ENCODE assay signal across 12 cellular contexts in genomic region chr4:74402692-74403460, GRCh38. TPM values are rescaled to one million over a fixed set of nuclear protein-coding genes. Genes with fewer than 3 reads are reported as not detected.
A peak's percentile ranks its signal among the peaks of the same experiment; 100 is the strongest.
DNase-seq lines count a peak whose midpoint lies in the region; ATAC-seq lines count a peak whose summit lies in the region.
"Had no signal": no experiment of that assay in that cellular context is flagged by ENCODE, and none has a peak within 500 bp of the region (broad histone marks: within the 10 kb centered on the region; RNA-seq: fewer than 3 reads in every experiment).

No MANE protein-coding gene starts in this region.

- H3K9me3 Mint-ChIP-seq in activated CD4-positive, alpha-beta memory T cell treated with anti-CD3 and anti-CD28 coated beads for 36 hours: no peaks in the 10 kb centered on the region
- H3K9me3 Mint-ChIP-seq: nephron, type B pancreatic cell had no signal

- intact Hi-C loops in head of caudate nucleus (cut with DNase I): no loop called here
- intact Hi-C loops in activated CD4-positive, alpha-beta memory T cell treated with anti-CD3 and anti-CD28 coated beads for 36 hours (cut with micrococcal nuclease): no loop called here

- no peaks in the 10 kb centered on the region for H3K36me3 Mint-ChIP-seq in activated CD4-positive, alpha-beta memory T cell treated with anti-CD3 and anti-CD28 coated beads for 36 hours
- H3K36me3 Mint-ChIP-seq: type B pancreatic cell had no signal

- CTCF ChIA-PET in activated CD4-positive, alpha-beta memory T cell treated with anti-CD3 and anti-CD28 coated beads for 36 hours (lab: Charles Lee): no interaction called here

- H3K4me1 Mint-ChIP-seq in activated CD4-positive, alpha-beta memory T cell treated with anti-CD3 and anti-CD28 coated beads for 36 hours (ENCODE audit: low read depth): peaks cover 3% of the 10 kb centered on the region

- no peak overlapping the region for H3K4me3 Mint-ChIP-seq in activated CD4-positive, alpha-beta memory T cell treated with anti-CD3 and anti-CD28 coated beads for 36 hours
- H3K4me3 Mint-ChIP-seq: nephron, type B pancreatic cell had no signal

- DNase-seq in amniotic epithelial cell (ENCODE audit: low read depth) (peak; percentile 67), head of caudate nucleus (no peak), DMS153 treated with DMSO at 0.1 percent for 48 hours (lab: John Stamatoyannopoulos, UW; ENCODE audit: unreplicated experiment) (no peak), activated gamma-delta T cell treated with Interleukin-2 at 50 U/mL for 16 hours (no peak)
- no peak for DNase-seq in activated CD4-positive, alpha-beta memory T cell treated with anti-CD3 and anti-CD28 coated beads for 36 hours
- DNase-seq: NCI-H510A; stimulated activated CD4-positive, alpha-beta T cell treated with anti-CD3 and anti-CD28 coated beads, Interleukin-2, amount 100 ng/mL, for 48 hours had no signal

- POLR2A ChIA-PET in activated CD4-positive, alpha-beta memory T cell treated with anti-CD3 and anti-CD28 coated beads for 36 hours (lab: Charles Lee): no interaction called here

- ATAC-seq in GM18861 (IDR thresholded peaks at IDR 0.05; ENCODE audit: unreplicated experiment): peak; percentile 99
- peak; percentile 97 for ATAC-seq in GM21619 (IDR thresholded peaks at IDR 0.05; ENCODE audit: unreplicated experiment)
- peak; percentile 99 for ATAC-seq in HG03159 (IDR thresholded peaks at IDR 0.05; ENCODE audit: unreplicated experiment)

- H3K27ac Mint-ChIP-seq in activated CD4-positive, alpha-beta memory T cell treated with anti-CD3 and anti-CD28 coated beads for 36 hours: no peak overlapping the region
- H3K27ac Mint-ChIP-seq: type B pancreatic cell had no signal

- no peaks in the 10 kb centered on the region for H3K27me3 Mint-ChIP-seq in activated CD4-positive, alpha-beta memory T cell treated with anti-CD3 and anti-CD28 coated beads for 36 hours
- H3K27me3 Mint-ChIP-seq: type B pancreatic cell had no signal

RNA-seq across cellular contexts. Expression of gene EREG, which starts 37.9 kb away (rescaled TPM):
- not detected for total RNA-seq in activated CD4-positive, alpha-beta memory T cell treated with anti-CD3 and anti-CD28 coated beads for 36 hours

RNA-seq across cellular contexts. Expression of gene AREG, which starts 42.1 kb away (rescaled TPM):
- total RNA-seq in activated CD4-positive, alpha-beta memory T cell treated with anti-CD3 and anti-CD28 coated beads for 36 hours: under 1 TPM; 0.36 to 0.74 TPM
